In genomic region chr2:27085670-27086089, GRCh38 we compare ENCODE assay signal across 8 cellular contexts. TPM values are rescaled to one million over a fixed set of nuclear protein-coding genes. Genes with fewer than 3 reads are reported as not detected.
DNase-seq lines count a peak whose midpoint lies in the region; ATAC-seq and TF ChIP-seq lines count a peak whose summit lies in the region.

No MANE protein-coding gene starts in this region.

- H3K4me1 ChIP-seq in muscle layer of duodenum (ENCODE audit: control insufficient read depth in 1 of 2, insufficient read depth in 2 of 2, low read length in 2 of 2) (peaks cover 15 to 61% of the 10 kb centered on the region in 2 donors), thyroid gland (peaks cover 24 to 29% of the 10 kb centered on the region in 2 donors)

- H3K36me3 ChIP-seq in MG63 (peaks cover 20% of the 10 kb centered on the region), muscle layer of duodenum (ENCODE audit: control insufficient read depth in 1 of 2, insufficient read depth in 2 of 2, low read length in 2 of 2) (peaks cover 0 to 13% of the 10 kb centered on the region in 2 donors), thyroid gland (no peaks in the 10 kb centered on the region)

- TF ChIP-seq CTCF in fibroblast of mammary gland (conservative IDR thresholded peaks at IDR 0.05; ENCODE audit: control insufficient read depth, insufficient read depth, low read depth, low read length) = peak; percentile 34
- TF ChIP-seq CTCF in thyroid gland (IDR thresholded peaks at IDR 0.05) = peak in 2 of 6 experiments; percentile 29 to 47

- H3K27me3 ChIP-seq in MG63 = no peaks in the 10 kb centered on the region
- no peaks in the 10 kb centered on the region for H3K27me3 ChIP-seq in muscle layer of duodenum (ENCODE audit: low read depth, low read length)
- H3K27me3 ChIP-seq in thyroid gland = no peaks in the 10 kb centered on the region

- DNase-seq in DMS114 treated with DMSO at 0.1 percent for 48 hours (lab: John Stamatoyannopoulos, UW; ENCODE audit: unreplicated experiment) (peak; percentile 14), MG63 (peak; percentile 78), fibroblast of mammary gland (ENCODE audit: low read depth) (peak; percentile 69), thyroid gland (peak; percentile 73 to 74), NAMALWA (ENCODE audit: low spot score) (no peak)
- DNase-seq in activated CD8-positive, alpha-beta memory T cell treated with anti-CD3 and anti-CD28 coated beads, Interleukin-2, amount 50 U/mL, for 48 hours = peak; percentile 77

- peak in 1 of 2 donors; percentile 15 for TF ChIP-seq POLR2A in thyroid gland (IDR thresholded peaks at IDR 0.05)

- intact Hi-C loops in thyroid gland (cut with DNase I) = loop anchor here (5.0 kb wide), 1 partner anchor 123 kb away; no protein-coding TSS in a partner anchor

- H3K27ac ChIP-seq in muscle layer of duodenum (ENCODE audit: low read length) = peak overlapping the region; percentile 31
- peak overlapping the region in 2 of 3 donors; percentile 77 to 89 for H3K27ac ChIP-seq in thyroid gland

- ATAC-seq in GM21381 (IDR thresholded peaks at IDR 0.05; ENCODE audit: unreplicated experiment) = peak; percentile 10

- H3K4me3 ChIP-seq in MG63 (peak overlapping the region; percentile 57), fibroblast of mammary gland (ENCODE audit: control insufficient read depth, low read depth, low read length) (peak overlapping the region; percentile 43), muscle layer of duodenum (ENCODE audit: low read depth in 1 of 2, low read length in 2 of 2) (peak overlapping the region; percentile 53 to 86), thyroid gland (replicated peaks in 1 of 3) (peak overlapping the region; percentile 37 to 68 (median 63))

- H3K9me3 ChIP-seq in MG63 (no peaks in the 10 kb centered on the region), muscle layer of duodenum (ENCODE audit: control insufficient read depth in 1 of 2, low read length in 2 of 2) (no peaks in the 10 kb centered on the region), thyroid gland (no peaks in the 10 kb centered on the region)

- WGBS in thyroid gland, 2 donors = 0% methylated on average over 1 to 5 of the region's 38 CpGs

RNA-seq across cellular contexts. Expression of gene KHK, which starts 0.9 kb away (rescaled TPM):
- total RNA-seq in MG63 (2014; rRNA removed; shearing (Covaris generic); ENCODE audit: low replicate concordance) = 1.8 and 5.0 TPM in 2 replicates
- 1 to 10 TPM in 3 of 4 donors, under 1 TPM in 1; 0.44 to 2.3 (median 1.7) TPM for total RNA-seq in thyroid gland

RNA-seq across cellular contexts. Expression of gene EMILIN1, which starts 7.3 kb away (rescaled TPM):
- total RNA-seq in MG63 (2014; rRNA removed; shearing (Covaris generic); ENCODE audit: low replicate concordance) = 91.6 and 144 TPM in 2 replicates
- 10 to 100 TPM; 18.6 to 45.4 (median 29.3) TPM for total RNA-seq in thyroid gland

RNA-seq across cellular contexts. Expression of gene OST4, which starts 14.2 kb away (rescaled TPM):
- 260 and 483 TPM in 2 replicates for total RNA-seq in MG63 (2014; rRNA removed; shearing (Covaris generic); ENCODE audit: low replicate concordance)
- 100 to 1,000 TPM; 235 to 467 (median 261) TPM for total RNA-seq in thyroid gland

RNA-seq across cellular contexts. Expression of gene CGREF1, which starts 33.2 kb away (rescaled TPM):
- total RNA-seq in MG63 (2014; rRNA removed; shearing (Covaris generic); ENCODE audit: low replicate concordance) = 21.6 and 29.1 TPM in 2 replicates
- total RNA-seq in thyroid gland = 1 to 10 TPM in 2 of 4 donors, not detected in 2; 3.7 to 8.5 TPM

RNA-seq across cellular contexts. Expression of gene AGBL5, which starts 34.2 kb away (rescaled TPM):
- total RNA-seq in MG63 (2014; rRNA removed; shearing (Covaris generic); ENCODE audit: low replicate concordance) = 19.0 and 26.0 TPM in 2 replicates
- total RNA-seq in thyroid gland = 10 to 100 TPM; 29.1 to 40.0 (median 31.6) TPM
